Comparison of ENCODE assay signal across 9 cellular contexts in genomic region chr11:43923327-43924111, GRCh38. TPM values are rescaled to one million over a fixed set of nuclear protein-coding genes. Genes with fewer than 3 reads are reported as not detected.
A peak's percentile ranks its signal among the peaks of the same experiment; 100 is the strongest.
DNase-seq lines count a peak whose midpoint lies in the region; ATAC-seq and TF ChIP-seq lines count a peak whose summit lies in the region.
"Had no signal": no experiment of that assay in that cellular context is flagged by ENCODE, and none has a peak within 500 bp of the region (broad histone marks: within the 10 kb centered on the region; RNA-seq: fewer than 3 reads in every experiment).

No MANE protein-coding gene starts in this region.

- H3K27me3 ChIP-seq in ACC112 (ENCODE audit: insufficient read depth, low read length), result no peaks in the 10 kb centered on the region
- no peaks in the 10 kb centered on the region for H3K27me3 ChIP-seq in gastroesophageal sphincter
- H3K27me3 ChIP-seq in neuronal stem cell (ENCODE audit: control insufficient read depth in 3 of 3, insufficient read depth in 3 of 3, low read depth in 1 of 3, low read length in 3 of 3), result no peaks in the 10 kb centered on the region

- H3K4me1 Mint-ChIP-seq in T-helper 17 cell, result peaks cover 7% of the 10 kb centered on the region
- H3K4me1 Mint-ChIP-seq: IgD-negative memory B cell had no signal

- no peak for TF ChIP-seq POLR2A in gastroesophageal sphincter (IDR thresholded peaks at IDR 0.05)

- ATAC-seq in gastroesophageal sphincter (peak; percentile 65), T-helper 17 cell (no peak), HG03045 (IDR thresholded peaks at IDR 0.05; ENCODE audit: unreplicated experiment) (no peak)

- H3K18ac ChIP-seq in neuronal stem cell (ENCODE audit: low read length), result peak overlapping the region; percentile 31

- TF ChIP-seq EP300 in gastroesophageal sphincter (IDR thresholded peaks at IDR 0.05), result no peak

- peak overlapping the region; percentile 80 for H3K27ac ChIP-seq in ACC112 (ENCODE audit: low read depth, low read length)
- H3K27ac ChIP-seq in gastroesophageal sphincter, result peak overlapping the region; percentile 48 to 89 (median 87)
- H3K27ac ChIP-seq in neuronal stem cell (replicated peaks; ENCODE audit: low read length), result peak overlapping the region; percentile 66

- no peaks in the 10 kb centered on the region for H3K79me2 ChIP-seq in ACC112 (ENCODE audit: control insufficient read depth, insufficient read depth, low read length, unreplicated experiment)

- H3K14ac ChIP-seq in neuronal stem cell (ENCODE audit: low read length), result no peak overlapping the region

- H2BK12ac ChIP-seq in neuronal stem cell (ENCODE audit: low read length), result no peak overlapping the region

- H3K4me1 ChIP-seq in ACC112 (ENCODE audit: control insufficient read depth, insufficient read depth, low read length, unreplicated experiment), result peaks cover 45% of the 10 kb centered on the region
- peaks cover 12 to 84% (median 53%) of the 10 kb centered on the region in 3 donors for H3K4me1 ChIP-seq in gastroesophageal sphincter
- H3K4me1 ChIP-seq in neuronal stem cell (ENCODE audit: control insufficient read depth in 2 of 2, insufficient read depth in 1 of 2, low read depth in 1 of 2, low read length in 2 of 2), result peaks cover 17 to 26% of the 10 kb centered on the region in 2 donors

- H3K4me3 Mint-ChIP-seq in T-helper 17 cell, result no peak overlapping the region
- H3K4me3 Mint-ChIP-seq: IgD-negative memory B cell had no signal

- no peak overlapping the region for H3K27ac Mint-ChIP-seq in T-helper 17 cell
- H3K27ac Mint-ChIP-seq: IgD-negative memory B cell had no signal

- no peak overlapping the region for H2AK5ac ChIP-seq in neuronal stem cell (ENCODE audit: low read depth, low read length)

- no peak for TF ChIP-seq CTCF in gastroesophageal sphincter (IDR thresholded peaks at IDR 0.05)

- H3K4ac ChIP-seq in neuronal stem cell (ENCODE audit: low read length), result no peak overlapping the region

- H3K36me3 Mint-ChIP-seq in T-helper 17 cell (ENCODE audit: low read depth), result peaks cover 5% of the 10 kb centered on the region

- DNase-seq in SW480 (ENCODE audit: low spot score), result peak; percentile 61
- no peak for DNase-seq in neuronal stem cell (ENCODE audit: low spot score)
- DNase-seq in T-helper 17 cell, result no peak
- no peak for DNase-seq in NCI-H1436 (lab: John Stamatoyannopoulos, UW)
- no peak for DNase-seq in activated naive CD4-positive, alpha-beta T cell (lab: John Stamatoyannopoulos, UW)

- H4K8ac ChIP-seq in neuronal stem cell (ENCODE audit: low read depth, low read length), result no peak overlapping the region

- no peak overlapping the region for H2AFZ ChIP-seq in ACC112 (ENCODE audit: low read length, unreplicated experiment)
- peak overlapping the region; percentile 58 for H2AFZ ChIP-seq in neuronal stem cell (ENCODE audit: low read length)

- H3K36me3 ChIP-seq in ACC112 (ENCODE audit: insufficient read depth, low read length) (peaks cover 7% of the 10 kb centered on the region; the same call in 1 of the 2 replicates), gastroesophageal sphincter (peaks cover 0 to 28% of the 10 kb centered on the region in 2 donors), neuronal stem cell (replicated peaks in 1 of 2; ENCODE audit: control insufficient read depth in 2 of 2, insufficient read depth in 2 of 2, low read length in 2 of 2) (peaks cover 0 to 36% of the 10 kb centered on the region in 2 donors)

- H3K79me1 ChIP-seq in neuronal stem cell (ENCODE audit: low read depth, low read length), result no peaks in the 10 kb centered on the region

- no peak overlapping the region for H3K23ac ChIP-seq in neuronal stem cell (ENCODE audit: low read depth, low read length, poor library complexity)

- no peak overlapping the region for H3K9ac ChIP-seq in neuronal stem cell (ENCODE audit: low read depth, low read length, poor library complexity)

- no peaks in the 10 kb centered on the region for H3K27me3 Mint-ChIP-seq in T-helper 17 cell
- H3K27me3 Mint-ChIP-seq: IgD-negative memory B cell had no signal

- no peak overlapping the region for H3K4me2 ChIP-seq in neuronal stem cell (ENCODE audit: insufficient read depth, low read length, poor library complexity, severe bottlenecking)

- no peak overlapping the region for H3K4me3 ChIP-seq in ACC112 (ENCODE audit: low read depth, low read length)
- no peak overlapping the region for H3K4me3 ChIP-seq in gastroesophageal sphincter
- H3K4me3 ChIP-seq in neuronal stem cell (ENCODE audit: low read length in 2 of 2), result no peak overlapping the region

- H2BK5ac ChIP-seq in neuronal stem cell (ENCODE audit: low read length), result no peak overlapping the region

- H3K9me3 ChIP-seq in gastroesophageal sphincter, result no peaks in the 10 kb centered on the region
- no peaks in the 10 kb centered on the region for H3K9me3 ChIP-seq in neuronal stem cell (replicated peaks in 1 of 2; ENCODE audit: control insufficient read depth in 2 of 2, insufficient read depth in 1 of 2, low read depth in 1 of 2, low read length in 2 of 2)
- H3K9me3 ChIP-seq in T-helper 17 cell (ENCODE audit: control insufficient read depth, low read length, poor library complexity, severe bottlenecking), result no peaks in the 10 kb centered on the region

- no peak overlapping the region for H2BK120ac ChIP-seq in neuronal stem cell (ENCODE audit: low read depth, low read length)

- H2BK15ac ChIP-seq in neuronal stem cell (ENCODE audit: low read length), result no peak overlapping the region

- H4K91ac ChIP-seq in neuronal stem cell (ENCODE audit: low read depth, low read length, poor library complexity), result no peak overlapping the region

- 9% methylated on average over 7 of the region's 8 CpGs; no CpG with 5 or more reads in 1 of the 2 donors for WGBS in gastroesophageal sphincter (ENCODE audit: low coverage in 1 of 2), 2 donors
- no CpG with 5 or more reads among the region's 8 CpGs for WGBS in neuronal stem cell (ENCODE audit: extremely low coverage in 2 of 2, insufficient read length in 2 of 2, insufficient replicate concordance in 1 of 2), 2 donors

RNA-seq across cellular contexts. Expression of gene C11orf96, which starts 18.9 kb away (rescaled TPM):
- 100 to 1,000 TPM in 1 of 4 donors, 10 to 100 TPM in 3; 47.0 to 723 (median 71.2) TPM for total RNA-seq in gastroesophageal sphincter
- polyA plus RNA-seq in neuronal stem cell (2013, experiment 1 of 2), result 3.5 TPM
- 4.2 TPM for polyA plus RNA-seq in neuronal stem cell (2013, experiment 2 of 2)
- under 1 TPM in 1 of 2 donors, not detected in 1; 0.34 TPM for total RNA-seq in T-helper 17 cell
- polyA plus RNA-seq: IgD-negative memory B cell had no signal

RNA-seq across cellular contexts. Expression of gene ALKBH3, which starts 42.9 kb away (rescaled TPM):
- total RNA-seq in gastroesophageal sphincter (10 to 100 TPM; 24.0 to 41.3 (median 37.1) TPM), T-helper 17 cell (10 to 100 TPM; 28.8 to 31.2 TPM)
- polyA plus RNA-seq in neuronal stem cell (2013, experiment 1 of 2), result 15.5 TPM
- polyA plus RNA-seq in neuronal stem cell (2013, experiment 2 of 2), result 14.1 TPM

Comparison
In these comparisons a context has a peak if more than half of its experiments do, and no peak if none do; other contexts are left out.
1. RNA of gene C11orf96, which starts 18.9 kb away (total RNA-seq): 47.0 to 723 TPM in gastroesophageal sphincter; 0.34 TPM in T-helper 17 cell; every median in the first group is over 10 times any median in the second.
2. Peak in every context shown above with its lines, with median percentiles within 50 percentile points of each other: H3K27ac ChIP-seq.